In the genomic region with DNA sequence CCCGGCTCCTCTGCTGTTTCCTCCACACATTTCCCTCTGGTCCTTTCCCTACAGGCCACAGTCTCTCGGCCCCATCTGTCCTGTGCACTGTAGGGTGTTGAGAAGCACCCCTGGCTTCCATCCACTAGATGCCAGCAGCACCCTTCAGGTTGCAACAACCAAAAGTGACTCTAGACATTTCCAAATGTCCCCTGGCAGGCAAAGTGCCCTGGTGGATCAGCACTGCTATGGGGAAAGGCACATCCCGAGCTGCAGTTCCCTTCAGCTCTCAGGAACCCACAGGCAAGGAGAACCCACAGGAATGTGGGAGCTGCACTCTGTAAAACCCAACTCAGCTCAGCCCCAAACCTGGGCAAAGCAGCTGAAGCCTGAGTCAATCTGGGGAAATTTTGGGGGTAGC, we compare ENCODE assay signal across 19 cellular contexts.
DNase-seq lines count a peak whose midpoint lies in the region; ATAC-seq, FAIRE-seq and TF ChIP-seq lines count a peak whose summit lies in the region.
"Had no signal": no experiment of that assay in that cellular context is flagged by ENCODE, and none has a peak within 500 bp of the region (broad histone marks: within the 10 kb centered on the region; RNA-seq: fewer than 3 reads in every experiment).

No MANE protein-coding gene starts in this region.

- H3K9me3 Mint-ChIP-seq in activated T-helper 2 cell treated with anti-CD3 and anti-CD28 coated beads, Interferon-gamma antibody, Interleukin-2, Interleukin-4, amounts not matched to agents 10 μg/mL and 5 μg/mL and 100 μg/mL, durations not matched to agents 14 hours and 24 hours and 36 hours: no peaks in the 10 kb centered on the region
- no peaks in the 10 kb centered on the region for H3K9me3 Mint-ChIP-seq in activated naive CD4-positive, alpha-beta T cell treated with anti-CD3 and anti-CD28 coated beads for 36 hours
- H3K9me3 Mint-ChIP-seq: activated CD4-positive, alpha-beta memory T cell treated with anti-CD3 and anti-CD28 coated beads for 36 hours; stimulated activated memory B cell treated with anti-CD40 and anti-IgM and Interleukin-4, amounts not matched to agents 10 μg/mL and 1 μg/mL and 100 μg/mL, for 72 hours had no signal

- H3K36me3 Mint-ChIP-seq in activated T-helper 2 cell treated with anti-CD3 and anti-CD28 coated beads, Interferon-gamma antibody, Interleukin-2, Interleukin-4, amounts not matched to agents 10 μg/mL and 5 μg/mL and 100 μg/mL, durations not matched to agents 14 hours and 24 hours and 36 hours (ENCODE audit: low read depth): peaks cover 8% of the 10 kb centered on the region
- H3K36me3 Mint-ChIP-seq in activated naive CD4-positive, alpha-beta T cell treated with anti-CD3 and anti-CD28 coated beads for 36 hours (ENCODE audit: low read depth): peaks cover 40% of the 10 kb centered on the region

- H3K4me2 ChIP-seq in A549: no peak overlapping the region

- ATAC-seq in A549: peak; percentile 39 to 48; a peak in 3 of 6 replicates
- ATAC-seq: stimulated activated memory B cell treated with anti-CD40 and anti-IgM and Interleukin-4, amounts not matched to agents 10 μg/mL and 1 μg/mL and 100 μg/mL, for 72 hours had no signal

- TF ChIP-seq RAD21 in A549 (conservative IDR thresholded peaks at IDR 0.05 in 1 of 2, IDR thresholded peaks at IDR 0.05 in 1 of 2): no peak

- no peaks in the 10 kb centered on the region for H3K36me3 ChIP-seq in WERI-Rb-1

- intact Hi-C loops in activated T-helper 2 cell treated with anti-CD3 and anti-CD28 coated beads, Interferon-gamma antibody, Interleukin-2, Interleukin-4, amounts not matched to agents 10 μg/mL and 5 μg/mL and 100 μg/mL, durations not matched to agents 14 hours and 24 hours and 36 hours (cut with micrococcal nuclease): no loop called here
- intact Hi-C loops in activated naive CD4-positive, alpha-beta T cell treated with anti-CD3 and anti-CD28 coated beads for 36 hours (cut with micrococcal nuclease): no loop called here

- TF ChIP-seq EP300 in A549 (IDR thresholded peaks at IDR 0.05): no peak

- no peaks in the 10 kb centered on the region for H3K4me1 ChIP-seq in A549

- no peak for FAIRE-seq in A549 (lab: Jason Lieb, UNC)
- FAIRE-seq: HTR-8/SVneo had no signal

- no peaks in the 10 kb centered on the region for H3K27me3 Mint-ChIP-seq in activated T-helper 2 cell treated with anti-CD3 and anti-CD28 coated beads, Interferon-gamma antibody, Interleukin-2, Interleukin-4, amounts not matched to agents 10 μg/mL and 5 μg/mL and 100 μg/mL, durations not matched to agents 14 hours and 24 hours and 36 hours (ENCODE audit: low read depth)
- no peaks in the 10 kb centered on the region for H3K27me3 Mint-ChIP-seq in activated naive CD4-positive, alpha-beta T cell treated with anti-CD3 and anti-CD28 coated beads for 36 hours (ENCODE audit: low read depth)
- H3K27me3 Mint-ChIP-seq: activated CD4-positive, alpha-beta memory T cell treated with anti-CD3 and anti-CD28 coated beads for 36 hours; stimulated activated memory B cell treated with anti-CD40 and anti-IgM and Interleukin-4, amounts not matched to agents 10 μg/mL and 1 μg/mL and 100 μg/mL, for 72 hours had no signal

- CTCF ChIA-PET in A549 (lab: Yijun Ruan, JAX): interaction anchor here (0.6 kb wide), 1 partner anchor 78 kb away, joined by 3 read pairs; no protein-coding TSS in a partner anchor
- CTCF ChIA-PET in activated naive CD4-positive, alpha-beta T cell treated with anti-CD3 and anti-CD28 coated beads for 36 hours (lab: Charles Lee): no interaction called here

- 92% methylated on average over 3 of the region's 3 CpGs for WGBS in A549 (ENCODE audit: missing lambda C conversion rate)

- no peak overlapping the region for H3K27ac Mint-ChIP-seq in activated T-helper 2 cell treated with anti-CD3 and anti-CD28 coated beads, Interferon-gamma antibody, Interleukin-2, Interleukin-4, amounts not matched to agents 10 μg/mL and 5 μg/mL and 100 μg/mL, durations not matched to agents 14 hours and 24 hours and 36 hours
- H3K27ac Mint-ChIP-seq in activated naive CD4-positive, alpha-beta T cell treated with anti-CD3 and anti-CD28 coated beads for 36 hours: no peak overlapping the region
- H3K27ac Mint-ChIP-seq: activated CD4-positive, alpha-beta memory T cell treated with anti-CD3 and anti-CD28 coated beads for 36 hours; stimulated activated memory B cell treated with anti-CD40 and anti-IgM and Interleukin-4, amounts not matched to agents 10 μg/mL and 1 μg/mL and 100 μg/mL, for 72 hours had no signal

- DNase-seq in A549 (ENCODE audit: low read depth in 1 of 2, low spot score in 1 of 2) (no peak), EL (peak; percentile 69), WERI-Rb-1 (no peak), glomerular visceral epithelial cell (ENCODE audit: extremely low spot score) (peak; percentile 13), Kasumi-1 (lab: John Stamatoyannopoulos, UW) (no peak), NCI-H524 treated with DMSO at 0.1 percent for 48 hours (lab: John Stamatoyannopoulos, UW) (no peak)
- no peak for DNase-seq in activated T-helper 2 cell treated with anti-CD3 and anti-CD28 coated beads, Interferon-gamma antibody, Interleukin-2, Interleukin-4, amounts not matched to agents 10 μg/mL and 5 μg/mL and 100 μg/mL, durations not matched to agents 14 hours and 24 hours and 36 hours (ENCODE audit: low spot score)
- no peak for DNase-seq in activated naive CD4-positive, alpha-beta T cell treated with anti-CD3 and anti-CD28 coated beads for 36 hours
- DNase-seq: activated CD4-positive, alpha-beta memory T cell treated with anti-CD3 and anti-CD28 coated beads for 36 hours; activated effector memory CD4-positive, alpha-beta T cell treated with Interleukin-2 at 50 U/mL for 16 hours; GDM1; NCI-H1048; NCI-H524; stimulated activated CD4-positive, alpha-beta T cell treated with anti-CD3 and anti-CD28 coated beads, Interleukin-4, amount 100 ng/mL, for 1 hour; T1000 had no signal

- POLR2A ChIA-PET in A549 (lab: Yijun Ruan, JAX): no interaction called here

- H3K27me3 ChIP-seq in WERI-Rb-1 (ENCODE audit: insufficient read depth, low read depth, severe bottlenecking): no peaks in the 10 kb centered on the region

- no peak for TF ChIP-seq POLR2A in A549 (IDR thresholded peaks at IDR 0.05; ENCODE audit: low read length)

- no peak overlapping the region for H3K4me3 Mint-ChIP-seq in activated T-helper 2 cell treated with anti-CD3 and anti-CD28 coated beads, Interferon-gamma antibody, Interleukin-2, Interleukin-4, amounts not matched to agents 10 μg/mL and 5 μg/mL and 100 μg/mL, durations not matched to agents 14 hours and 24 hours and 36 hours (ENCODE audit: low read depth)
- H3K4me3 Mint-ChIP-seq in activated naive CD4-positive, alpha-beta T cell treated with anti-CD3 and anti-CD28 coated beads for 36 hours: no peak overlapping the region
- H3K4me3 Mint-ChIP-seq: activated CD4-positive, alpha-beta memory T cell treated with anti-CD3 and anti-CD28 coated beads for 36 hours; stimulated activated memory B cell treated with anti-CD40 and anti-IgM and Interleukin-4, amounts not matched to agents 10 μg/mL and 1 μg/mL and 100 μg/mL, for 72 hours had no signal

- TF ChIP-seq CTCF in A549 (IDR thresholded peaks at IDR 0.05) (no peak), WERI-Rb-1 (IDR thresholded peaks at IDR 0.05; ENCODE audit: low read depth, low read length) (0 out of 2 replicates have a peak, but pooled peaks have one; percentile 23)

- peaks cover 5% of the 10 kb centered on the region; the same call in 2 of the 3 replicates for H3K9me3 ChIP-seq in A549
- H3K9me3 ChIP-seq in WERI-Rb-1 (ENCODE audit: severe bottlenecking): peaks cover 2% of the 10 kb centered on the region

- H3K4me3 ChIP-seq in A549 (no peak overlapping the region), WERI-Rb-1 (ENCODE audit: low read depth, low read length) (no peak overlapping the region)

- H3K27ac ChIP-seq in A549 (no peak overlapping the region), WERI-Rb-1 (no peak overlapping the region)
- H3K27ac ChIP-seq: C4-2B, epithelial cell of prostate had no signal

- peaks cover 6% of the 10 kb centered on the region for H3K4me1 Mint-ChIP-seq in activated T-helper 2 cell treated with anti-CD3 and anti-CD28 coated beads, Interferon-gamma antibody, Interleukin-2, Interleukin-4, amounts not matched to agents 10 μg/mL and 5 μg/mL and 100 μg/mL, durations not matched to agents 14 hours and 24 hours and 36 hours (ENCODE audit: low read depth)
- no peaks in the 10 kb centered on the region for H3K4me1 Mint-ChIP-seq in activated naive CD4-positive, alpha-beta T cell treated with anti-CD3 and anti-CD28 coated beads for 36 hours (ENCODE audit: low read depth)
- H3K4me1 Mint-ChIP-seq: stimulated activated memory B cell treated with anti-CD40 and anti-IgM and Interleukin-4, amounts not matched to agents 10 μg/mL and 1 μg/mL and 100 μg/mL, for 72 hours had no signal

TF ChIP-seq in A549, 52 proteins besides CTCF, POLR2A, EP300 and RAD21:
- no peak for TF ChIP-seq ESRRA (IDR thresholded peaks at IDR 0.05; ENCODE audit: borderline replicate concordance, low read length)
- TF ChIP-seq RFX5 (IDR thresholded peaks at IDR 0.05): no peak
- no peak for TF ChIP-seq EHF (CRISPR knock-in tag; IDR thresholded peaks at IDR 0.05)
- TF ChIP-seq BHLHE40 (IDR thresholded peaks at IDR 0.05; ENCODE audit: low read depth, low read length): no peak
- TF ChIP-seq, protein P1, sequence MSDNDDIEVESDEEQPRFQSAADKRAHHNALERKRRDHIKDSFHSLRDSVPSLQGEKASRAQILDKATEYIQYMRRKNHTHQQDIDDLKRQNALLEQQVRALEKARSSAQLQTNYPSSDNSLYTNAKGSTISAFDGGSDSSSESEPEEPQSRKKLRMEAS (IDR thresholded peaks at IDR 0.05): no peak
- TF ChIP-seq HOXB13 (CRISPR knock-in tag; IDR thresholded peaks at IDR 0.05; ENCODE audit: low read depth): no peak
- no peak for TF ChIP-seq NPAS2 (CRISPR knock-in tag; IDR thresholded peaks at IDR 0.05; ENCODE audit: borderline replicate concordance)
- TF ChIP-seq, protein P2, sequence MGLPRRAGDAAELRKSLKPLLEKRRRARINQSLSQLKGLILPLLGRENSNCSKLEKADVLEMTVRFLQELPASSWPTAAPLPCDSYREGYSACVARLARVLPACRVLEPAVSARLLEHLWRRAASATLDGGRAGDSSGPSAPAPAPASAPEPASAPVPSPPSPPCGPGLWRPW (IDR thresholded peaks at IDR 0.05): no peak
- no peak for TF ChIP-seq CEBPB (IDR thresholded peaks at IDR 0.05)
- TF ChIP-seq SREBF2 (IDR thresholded peaks at IDR 0.05): no peak
- TF ChIP-seq TP53 (CRISPR knock-in tag; IDR thresholded peaks at IDR 0.05): no peak
TF ChIP-seq in A549: peak in this region for 0.

Comparison
In these comparisons a context has a peak if more than half of its experiments do, and no peak if none do; other contexts are left out.
1. DNase-seq: peak in EL (single experiment) and glomerular visceral epithelial cell (single experiment); none in A549 (0 of 2), WERI-Rb-1 (single experiment), activated T-helper 2 cell treated with anti-CD3 and anti-CD28 coated beads, Interferon-gamma antibody, Interleukin-2, Interleukin-4, amounts not matched to agents 10 μg/mL and 5 μg/mL and 100 μg/mL, durations not matched to agents 14 hours and 24 hours and 36 hours (single experiment), activated naive CD4-positive, alpha-beta T cell treated with anti-CD3 and anti-CD28 coated beads for 36 hours (single experiment), Kasumi-1 (0 of 2) and NCI-H524 treated with DMSO at 0.1 percent for 48 hours (single experiment).